Comparison of ENCODE assay signal across 7 cellular contexts in genomic region chr11:68770781-68771180, GRCh38.
"Had no signal": no experiment of that assay in that cellular context is flagged by ENCODE, and none has a peak within 500 bp of the region (broad histone marks: within the 10 kb centered on the region; RNA-seq: fewer than 3 reads in every experiment).

No MANE protein-coding gene starts in this region.

- H2AFZ ChIP-seq: GM23248 had no signal

- DNase-seq: GM23248, GOT3, H9, HCEC 1CT, IMR-90, KG1 had no signal

- H3K9ac ChIP-seq: GM23248 had no signal

- H3K27ac ChIP-seq: GM23248 had no signal

- H3K4me3 ChIP-seq: GM23248, K562 had no signal
